20 cellular contexts compared by ENCODE assay signal in the genomic region with DNA sequence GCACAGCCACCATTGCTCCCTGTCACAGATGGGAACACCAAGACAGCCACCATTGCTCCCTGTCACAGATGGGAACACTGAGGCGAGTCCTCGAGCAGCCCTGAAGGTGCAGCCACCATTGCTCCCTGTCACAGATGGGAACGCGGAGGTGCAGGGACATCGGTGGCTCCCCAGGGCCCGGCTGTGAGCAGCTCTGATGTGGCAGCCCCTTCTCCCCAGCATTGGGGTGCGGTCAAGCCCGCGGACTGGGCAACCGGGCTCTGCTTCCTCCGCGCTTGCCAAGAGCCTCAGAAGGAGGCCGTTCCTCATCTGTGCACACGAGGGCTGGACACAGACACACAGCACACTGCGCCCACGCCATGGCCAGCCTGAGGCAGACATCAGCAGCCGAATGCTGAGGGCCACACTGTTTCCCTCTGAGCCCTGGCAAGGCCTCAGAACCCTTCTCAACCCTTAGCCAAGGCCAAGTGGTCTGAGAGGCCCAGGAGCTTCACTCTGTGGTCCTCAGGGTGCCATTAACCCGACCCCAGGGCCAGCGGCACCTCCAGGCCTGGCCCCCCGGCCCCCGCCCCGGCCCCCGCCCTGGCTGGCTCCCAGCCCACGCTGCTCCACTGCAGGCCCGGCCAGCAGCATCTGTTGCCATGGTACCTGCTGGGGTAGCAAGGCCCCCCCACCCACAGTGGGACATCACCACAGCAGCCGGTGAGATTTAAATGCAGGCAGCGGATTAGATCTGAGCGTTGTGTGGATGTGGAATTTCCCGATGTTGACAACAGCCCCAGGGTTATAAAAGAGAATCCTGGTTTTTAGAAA. TPM values are rescaled to one million over a fixed set of nuclear protein-coding genes. Genes with fewer than 3 reads are reported as not detected.
"Had no signal": no experiment of that assay in that cellular context is flagged by ENCODE, and none has a peak within 500 bp of the region (broad histone marks: within the 10 kb centered on the region; RNA-seq: fewer than 3 reads in every experiment).

No MANE protein-coding gene starts in this region.

- H3K36me3 ChIP-seq: gastroesophageal sphincter, right atrium auricular region, tibial artery had no signal

- ATAC-seq: gastroesophageal sphincter; left colon; naive thymus-derived CD4-positive, alpha-beta T cell; psoas muscle; stimulated activated effector memory CD8-positive, alpha-beta T cell treated with anti-CD3 and anti-CD28 coated beads, Interleukin-12 subunit alpha, Interleukin-12 subunit beta, amount 100 ng/mL, for 72 hours; stimulated activated naive CD8-positive, alpha-beta T cell treated with anti-CD3 and anti-CD28 coated beads, Interleukin-15, amount 100 ng/mL, for 72 hours; T-helper 17 cell had no signal

- H3K27ac Mint-ChIP-seq: activated CD4-positive, alpha-beta memory T cell treated with anti-CD3 and anti-CD28 coated beads, Interleukin-2, amount 10 ng/mL, durations not matched to agents 7 days and 5 days; activated naive CD8-positive, alpha-beta T cell treated with anti-CD3 and anti-CD28 coated beads, Interleukin-2, amount 10 ng/mL, durations not matched to agents 7 days and 5 days; activated T-helper 1 cell treated with anti-CD3 and anti-CD28 coated beads, Interleukin-12 subunit alpha, Interleukin-12 subunit beta, Interleukin-2, Interleukin-4 antibody, amounts not matched to agents 30 ng/mL and 10 ng/mL and 1 ng/mL, durations not matched to agents 14 hours and 24 hours and 36 hours; naive thymus-derived CD4-positive, alpha-beta T cell; stimulated activated effector memory CD8-positive, alpha-beta T cell treated with anti-CD3 and anti-CD28 coated beads, Interleukin-12 subunit alpha, Interleukin-12 subunit beta, amount 100 ng/mL, for 72 hours; stimulated activated naive CD8-positive, alpha-beta T cell treated with anti-CD3 and anti-CD28 coated beads, Interleukin-15, amount 100 ng/mL, for 72 hours; T-helper 17 cell had no signal

- DNase-seq: activated CD4-positive, alpha-beta memory T cell treated with anti-CD3 and anti-CD28 coated beads, Interleukin-2, amount 10 ng/mL, durations not matched to agents 7 days and 5 days; activated CD4-positive, CD25-positive, alpha-beta regulatory T cell; activated naive CD4-positive, alpha-beta T cell; activated naive CD8-positive, alpha-beta T cell treated with anti-CD3 and anti-CD28 coated beads, Interleukin-2, amount 10 ng/mL, durations not matched to agents 7 days and 5 days; amygdala; naive thymus-derived CD4-positive, alpha-beta T cell; psoas muscle; stimulated activated CD4-positive, alpha-beta T cell treated with anti-CD3 and anti-CD28 coated beads, Interleukin-2, amount 100 ng/mL, for 24 hours; stimulated activated naive CD8-positive, alpha-beta T cell treated with anti-CD3 and anti-CD28 coated beads, Interleukin-15, amount 100 ng/mL, for 72 hours; SW 1271; T-helper 17 cell; tibial artery had no signal

- H3K4me3 ChIP-seq: coronary artery, gastroesophageal sphincter, lung, psoas muscle, right atrium auricular region, tibial artery had no signal

- H3K27ac ChIP-seq: coronary artery, gastroesophageal sphincter, psoas muscle, right atrium auricular region, tibial artery had no signal

- H3K4me1 ChIP-seq: gastroesophageal sphincter, psoas muscle, right atrium auricular region, tibial artery had no signal

- H3K4me3 Mint-ChIP-seq: activated CD4-positive, alpha-beta memory T cell treated with anti-CD3 and anti-CD28 coated beads, Interleukin-2, amount 10 ng/mL, durations not matched to agents 7 days and 5 days; activated naive CD8-positive, alpha-beta T cell treated with anti-CD3 and anti-CD28 coated beads, Interleukin-2, amount 10 ng/mL, durations not matched to agents 7 days and 5 days; activated T-helper 1 cell treated with anti-CD3 and anti-CD28 coated beads, Interleukin-12 subunit alpha, Interleukin-12 subunit beta, Interleukin-2, Interleukin-4 antibody, amounts not matched to agents 30 ng/mL and 10 ng/mL and 1 ng/mL, durations not matched to agents 14 hours and 24 hours and 36 hours; naive thymus-derived CD4-positive, alpha-beta T cell; neural crest cell; stimulated activated effector memory CD8-positive, alpha-beta T cell treated with anti-CD3 and anti-CD28 coated beads, Interleukin-12 subunit alpha, Interleukin-12 subunit beta, amount 100 ng/mL, for 72 hours; stimulated activated naive CD8-positive, alpha-beta T cell treated with anti-CD3 and anti-CD28 coated beads, Interleukin-15, amount 100 ng/mL, for 72 hours; T-helper 17 cell had no signal

- H3K27me3 ChIP-seq: right atrium auricular region had no signal

- H3K4me1 Mint-ChIP-seq: activated CD4-positive, alpha-beta memory T cell treated with anti-CD3 and anti-CD28 coated beads, Interleukin-2, amount 10 ng/mL, durations not matched to agents 7 days and 5 days; T-helper 17 cell had no signal

- H3K9me3 ChIP-seq: gastroesophageal sphincter, psoas muscle, right atrium auricular region, tibial artery had no signal

RNA-seq across cellular contexts. Expression of a gene that starts 18.4 kb away (rescaled TPM):
- total RNA-seq: activated naive CD8-positive, alpha-beta T cell treated with anti-CD3 and anti-CD28 coated beads, Interleukin-2, amount 10 ng/mL, durations not matched to agents 7 days and 5 days; naive thymus-derived CD4-positive, alpha-beta T cell; T-helper 17 cell had no signal
- polyA plus RNA-seq: naive thymus-derived CD4-positive, alpha-beta T cell had no signal
